ENCODE assay signal across 16 cellular contexts in genomic region chr10:27188259-27188658, GRCh38. TPM values are rescaled to one million over a fixed set of nuclear protein-coding genes. Genes with fewer than 3 reads are reported as not detected.
DNase-seq lines count a peak whose midpoint lies in the region; ATAC-seq and TF ChIP-seq lines count a peak whose summit lies in the region.
"Had no signal": no experiment of that assay in that cellular context is flagged by ENCODE, and none has a peak within 500 bp of the region (broad histone marks: within the 10 kb centered on the region; RNA-seq: fewer than 3 reads in every experiment).

No MANE protein-coding gene starts in this region.

- no peak overlapping the region for H3K9ac ChIP-seq in neural progenitor cell
- H3K9ac ChIP-seq: GM23248 had no signal

- no peak overlapping the region for H3K4me3 ChIP-seq in cardiac muscle cell
- H3K4me3 ChIP-seq in neural progenitor cell: no peak overlapping the region
- H3K4me3 ChIP-seq: GM23248 had no signal

- H3K36me3 ChIP-seq in cardiac muscle cell (peaks cover 4% of the 10 kb centered on the region), neural progenitor cell (no peaks in the 10 kb centered on the region)

- peaks cover 23% of the 10 kb centered on the region for H3F3A ChIP-seq in neural progenitor cell (ENCODE audit: low read depth)

- H3K79me2 ChIP-seq in neural progenitor cell (ENCODE audit: low read depth): no peaks in the 10 kb centered on the region

- H2AFZ ChIP-seq in neural progenitor cell (replicated peaks): no peak overlapping the region
- H2AFZ ChIP-seq: GM23248 had no signal

- H3K4me1 ChIP-seq in cardiac muscle cell (ENCODE audit: low read depth): no peaks in the 10 kb centered on the region
- H3K4me1 ChIP-seq in neural progenitor cell: no peaks in the 10 kb centered on the region

- H3K9me3 Mint-ChIP-seq in endothelial cell (ENCODE audit: unreplicated experiment): no peaks in the 10 kb centered on the region
- no peaks in the 10 kb centered on the region for H3K9me3 Mint-ChIP-seq in neural progenitor cell
- H3K9me3 Mint-ChIP-seq in natural killer cell: no peaks in the 10 kb centered on the region
- H3K9me3 Mint-ChIP-seq: CD4-positive, alpha-beta T cell had no signal

- intact Hi-C loops in left cardiac atrium (cut with DNase I) (no loop called here), natural killer cell (cut with micrococcal nuclease) (no loop called here)

- H3K27me3 ChIP-seq in cardiac muscle cell (no peaks in the 10 kb centered on the region), neural progenitor cell (no peaks in the 10 kb centered on the region)

- TF ChIP-seq CTCF in cardiac muscle cell (IDR thresholded peaks at IDR 0.05; ENCODE audit: low read depth, low read length) (no peak), endothelial cell (IDR thresholded peaks at IDR 0.05; ENCODE audit: unreplicated experiment) (no peak), neural progenitor cell (IDR thresholded peaks at IDR 0.05) (no peak), natural killer cell (IDR thresholded peaks at IDR 0.05) (no peak)

- no peak for DNase-seq in cardiac muscle cell (ENCODE audit: low read depth in 1 of 2, low spot score in 1 of 2)
- no peak for DNase-seq in left cardiac atrium
- DNase-seq in endothelial cell (ENCODE audit: low spot score): no peak
- DNase-seq in neural progenitor cell (ENCODE audit: low spot score): no peak
- no peak for DNase-seq in stimulated activated CD4-positive, alpha-beta T cell treated with anti-CD3 and anti-CD28 coated beads, Interleukin-15, amount 100 ng/mL, for 24 hours
- no peak for DNase-seq in natural killer cell
- no peak for DNase-seq in inferior parietal cortex (ENCODE audit: extremely low spot score)
- DNase-seq: C1 segment of cervical spinal cord; Calu3; CD4-positive, alpha-beta T cell; DMS 273 treated with DMSO at 0.1 percent for 48 hours; DMS79; GM23248 had no signal

- peak overlapping the region; percentile 3 for H3K27ac ChIP-seq in cardiac muscle cell
- peak overlapping the region; percentile 29 for H3K27ac ChIP-seq in neural progenitor cell
- H3K27ac ChIP-seq: GM23248, HL-60 had no signal

- H4K20me1 ChIP-seq in neural progenitor cell (ENCODE audit: low read depth): no peaks in the 10 kb centered on the region

- H3K27me3 Mint-ChIP-seq in endothelial cell (ENCODE audit: unreplicated experiment) (no peaks in the 10 kb centered on the region), neural progenitor cell (ENCODE audit: insufficient read depth, low read depth) (no peaks in the 10 kb centered on the region), natural killer cell (ENCODE audit: low read depth in 2 of 2) (no peaks in the 10 kb centered on the region)
- H3K27me3 Mint-ChIP-seq: B cell; CD4-positive, alpha-beta T cell had no signal

- peak overlapping the region; percentile 17 for H3K27ac Mint-ChIP-seq in endothelial cell (ENCODE audit: unreplicated experiment)
- no peak overlapping the region for H3K27ac Mint-ChIP-seq in neural progenitor cell
- no peak overlapping the region for H3K27ac Mint-ChIP-seq in natural killer cell
- H3K27ac Mint-ChIP-seq: B cell; CD4-positive, alpha-beta T cell had no signal

- no peaks in the 10 kb centered on the region for H3K9me3 ChIP-seq in cardiac muscle cell (ENCODE audit: low read depth)
- no peaks in the 10 kb centered on the region for H3K9me3 ChIP-seq in neural progenitor cell (ENCODE audit: low read depth)

- H3K4me1 Mint-ChIP-seq in endothelial cell (ENCODE audit: unreplicated experiment) (peaks cover 8% of the 10 kb centered on the region), neural progenitor cell (no peaks in the 10 kb centered on the region), natural killer cell (no peaks in the 10 kb centered on the region)
- H3K4me1 Mint-ChIP-seq: B cell had no signal

- no peak for ATAC-seq in left cardiac atrium
- no peak for ATAC-seq in natural killer cell
- ATAC-seq: HCT116 had no signal

- H3K36me3 Mint-ChIP-seq in endothelial cell (ENCODE audit: low read depth, unreplicated experiment) (peaks cover 10% of the 10 kb centered on the region), neural progenitor cell (peaks cover 14% of the 10 kb centered on the region), natural killer cell (no peaks in the 10 kb centered on the region)

- no peak overlapping the region for H3K4me2 ChIP-seq in neural progenitor cell

- H3K4me3 Mint-ChIP-seq in endothelial cell (ENCODE audit: unreplicated experiment) (no peak overlapping the region), neural progenitor cell (no peak overlapping the region), natural killer cell (no peak overlapping the region)
- H3K4me3 Mint-ChIP-seq: B cell; CD4-positive, alpha-beta T cell had no signal

RNA-seq across cellular contexts. Expression of gene MASTL, which starts 33.1 kb away (rescaled TPM):
- total RNA-seq in cardiac muscle cell (11.0 and 13.4 TPM in 2 replicates), left cardiac atrium (1 to 10 TPM; 2.9 to 3.1 TPM), endothelial cell (ENCODE audit: unreplicated experiment) (9.9 TPM), neural progenitor cell (ENCODE audit: low replicate concordance) (56.1 and 84.3 TPM in 2 replicates), natural killer cell (10 to 100 TPM; 10.1 to 21.2 (median 11.5) TPM)
- 10.8 and 11.3 TPM in 2 replicates for polyA plus RNA-seq in cardiac muscle cell

RNA-seq across cellular contexts. Expression of gene YME1L1, which starts 34.1 kb away (rescaled TPM):
- total RNA-seq in cardiac muscle cell (54.1 and 55.1 TPM in 2 replicates), left cardiac atrium (10 to 100 TPM; 75.1 to 96.0 TPM), endothelial cell (ENCODE audit: unreplicated experiment) (98.6 TPM), neural progenitor cell (ENCODE audit: low replicate concordance) (93.8 and 127 TPM in 2 replicates), natural killer cell (100 to 1,000 TPM; 124 to 132 (median 127) TPM)
- polyA plus RNA-seq in cardiac muscle cell: 76.9 and 94.1 TPM in 2 replicates

RNA-seq across cellular contexts. Expression of gene ACBD5, which starts 52.3 kb away (rescaled TPM):
- 18.8 and 27.0 TPM in 2 replicates for total RNA-seq in cardiac muscle cell
- polyA plus RNA-seq in cardiac muscle cell: 17.8 and 26.1 TPM in 2 replicates
- 10 to 100 TPM; 34.9 to 36.1 TPM for total RNA-seq in left cardiac atrium
- total RNA-seq in endothelial cell (ENCODE audit: unreplicated experiment): 14.8 TPM
- total RNA-seq in neural progenitor cell (ENCODE audit: low replicate concordance): 15.5 and 21.8 TPM in 2 replicates
- total RNA-seq in natural killer cell: 10 to 100 TPM; 38.2 to 58.8 (median 47.4) TPM
